In genomic region chr11:125110996-125111340, GRCh38 we compare ENCODE assay signal across 9 cellular contexts. TPM values are rescaled to one million over a fixed set of nuclear protein-coding genes. Genes with fewer than 3 reads are reported as not detected.
DNase-seq lines count a peak whose midpoint lies in the region; ATAC-seq and TF ChIP-seq lines count a peak whose summit lies in the region.
"Had no signal": no experiment of that assay in that cellular context is flagged by ENCODE, and none has a peak within 500 bp of the region (broad histone marks: within the 10 kb centered on the region; RNA-seq: fewer than 3 reads in every experiment).

No MANE protein-coding gene starts in this region.

- no peaks in the 10 kb centered on the region for H3K27me3 ChIP-seq in CD8-positive, alpha-beta T cell (ENCODE audit: insufficient read depth, low read length)
- H3K27me3 ChIP-seq in HAP-1 (ENCODE audit: low read depth), result no peaks in the 10 kb centered on the region
- H3K27me3 ChIP-seq in esophagus squamous epithelium, result no peaks in the 10 kb centered on the region
- no peaks in the 10 kb centered on the region for H3K27me3 ChIP-seq in trophoblast cell (ENCODE audit: insufficient read depth, low read length)

- no peaks in the 10 kb centered on the region for H3K27me3 Mint-ChIP-seq in CD8-positive, alpha-beta T cell (ENCODE audit: low read depth)
- peaks cover 5% of the 10 kb centered on the region for H3K27me3 Mint-ChIP-seq in T-helper 17 cell

- peak overlapping the region; percentile 99 for H3K4me3 Mint-ChIP-seq in CD8-positive, alpha-beta T cell
- peak overlapping the region; percentile 100 for H3K4me3 Mint-ChIP-seq in T-helper 17 cell

- peak overlapping the region; percentile 95 for H3K4me2 ChIP-seq in trophoblast cell (ENCODE audit: low read length)

- intact Hi-C loops in CD8-positive, alpha-beta T cell (cut with DNase I, micrococcal nuclease), result loop anchor here (1.0 to 10.0 kb wide), 18 partner anchors 157 to 1370 kb away; partner anchors contain the start of genes CCDC15 (in 2 of the 2), FAM118B (in 2 of the 2), RPUSD4 (in 2 of the 2) and STT3A (in 2 of the 2)
- intact Hi-C loops in esophagus squamous epithelium (cut with DNase I), result no loop called here

- peaks cover 8% of the 10 kb centered on the region for H3K36me3 Mint-ChIP-seq in CD8-positive, alpha-beta T cell
- peaks cover 6% of the 10 kb centered on the region for H3K36me3 Mint-ChIP-seq in T-helper 17 cell (ENCODE audit: low read depth)

- no peak for ATAC-seq in CD8-positive, alpha-beta T cell
- no peak for ATAC-seq in T-helper 17 cell

- H3K4me1 Mint-ChIP-seq in CD8-positive, alpha-beta T cell (ENCODE audit: low read depth), result peaks cover 20% of the 10 kb centered on the region
- H3K4me1 Mint-ChIP-seq in T-helper 17 cell, result peaks cover 10% of the 10 kb centered on the region

- H4K91ac ChIP-seq in trophoblast cell (ENCODE audit: low read depth, low read length), result no peak overlapping the region

- 0 to 1% methylated on average over 8 to 9 of the region's 9 CpGs for WGBS in esophagus squamous epithelium, 2 donors
- no CpG with 5 or more reads among the region's 9 CpGs for WGBS in trophoblast cell (ENCODE audit: extremely low coverage, insufficient coverage, insufficient read length)

- POLR2A ChIA-PET in CD8-positive, alpha-beta T cell (lab: Charles Lee), result interaction anchor here (0.6 to 3.2 kb wide), 6 partner anchors 19 to 1675 kb away, joined by 3 to 15 read pairs (median 4); partner anchors contain the start of gene CCDC15

- peaks cover 3% of the 10 kb centered on the region for H3K79me1 ChIP-seq in trophoblast cell (ENCODE audit: low read length)

- peak overlapping the region; percentile 85 for H4K8ac ChIP-seq in trophoblast cell (ENCODE audit: low read depth, low read length)

- H3K27ac Mint-ChIP-seq in CD8-positive, alpha-beta T cell, result peak overlapping the region; percentile 96
- peak overlapping the region; percentile 99 for H3K27ac Mint-ChIP-seq in T-helper 17 cell

- no peak for TF ChIP-seq POLR2A in esophagus squamous epithelium (IDR thresholded peaks at IDR 0.05)

- peak overlapping the region; percentile 40 for H3K14ac ChIP-seq in trophoblast cell (ENCODE audit: low read length)

- H3K27ac ChIP-seq in CD8-positive, alpha-beta T cell (ENCODE audit: low read depth, low read length), result peak overlapping the region; percentile 75
- peak overlapping the region; percentile 83 to 90 (median 88) for H3K27ac ChIP-seq in esophagus squamous epithelium
- no peak overlapping the region for H3K27ac ChIP-seq in trophoblast cell (ENCODE audit: low read depth, low read length)

- H2BK12ac ChIP-seq in trophoblast cell (ENCODE audit: low read length), result no peak overlapping the region

- DNase-seq in CD8-positive, alpha-beta T cell, result peak in 1 of 7 experiments; percentile 23
- DNase-seq in HAP-1 (ENCODE audit: low spot score in 2 of 2), result no peak
- DNase-seq in T-helper 17 cell, result no peak
- DNase-seq in esophagus squamous epithelium (lab: John Stamatoyannopoulos, UW), result no peak
- no peak for DNase-seq in trophoblast cell
- no peak for DNase-seq in KBM-7
- no peak for DNase-seq in stimulated activated naive CD4-positive, alpha-beta T cell treated with Interleukin-2 at 50 U/mL for 16 hours (lab: John Stamatoyannopoulos, UW)
- DNase-seq in effector CD4-positive, alpha-beta T cell, result no peak

- H3K4ac ChIP-seq in trophoblast cell (ENCODE audit: low read depth, low read length), result no peak overlapping the region

- CTCF ChIA-PET in CD8-positive, alpha-beta T cell (lab: Charles Lee), result interaction anchor here (0.7 to 3.3 kb wide), 6 partner anchors 13 to 235 kb away, joined by 3 to 14 read pairs (median 4); no protein-coding TSS in a partner anchor

- H3K4me1 ChIP-seq in CD8-positive, alpha-beta T cell (ENCODE audit: insufficient read depth, low read length), result peaks cover 15% of the 10 kb centered on the region
- H3K4me1 ChIP-seq in HAP-1 (peaks cover 9% of the 10 kb centered on the region), esophagus squamous epithelium (peaks cover 7 to 14% (median 9%) of the 10 kb centered on the region in 3 donors), trophoblast cell (ENCODE audit: control insufficient read depth in 1 of 2, insufficient read depth in 2 of 2, low read length in 2 of 2) (peaks cover 0 to 4% of the 10 kb centered on the region in 2 experiments)

- no peak for TF ChIP-seq CTCF in CD8-positive, alpha-beta T cell (IDR thresholded peaks at IDR 0.05)
- TF ChIP-seq CTCF in esophagus squamous epithelium (IDR thresholded peaks at IDR 0.05), result no peak

- H4K12ac ChIP-seq in trophoblast cell (ENCODE audit: low read depth, low read length), result peak overlapping the region; percentile 31

- peak overlapping the region; percentile 84 for H3K9ac ChIP-seq in trophoblast cell (ENCODE audit: low read length)

- peak overlapping the region; percentile 12 for H2AFZ ChIP-seq in trophoblast cell (ENCODE audit: insufficient read depth, low read length, poor library complexity)

- no peaks in the 10 kb centered on the region for H3K79me2 ChIP-seq in trophoblast cell (ENCODE audit: control insufficient read depth, insufficient read depth, low read length, poor library complexity)

- H2BK5ac ChIP-seq in trophoblast cell (ENCODE audit: low read depth, low read length, poor library complexity), result peak overlapping the region; percentile 54

- no peak overlapping the region for H2BK120ac ChIP-seq in trophoblast cell (ENCODE audit: insufficient read depth, low read length, poor library complexity)

- no peak overlapping the region for H2AK5ac ChIP-seq in trophoblast cell (ENCODE audit: low read length)

- in situ Hi-C loops in HAP-1 (cut with MboI; ENCODE audit: low sequenced_read_pairs), result no loop called here
- in situ Hi-C loops in KBM-7 (cut with MboI; ENCODE audit: low pct_unique_long_range_greater_than_20kb, low sequenced_read_pairs), result no loop called here

- peak overlapping the region; percentile 7 for H3K18ac ChIP-seq in trophoblast cell (ENCODE audit: low read length)

- no peaks in the 10 kb centered on the region for H3K9me3 ChIP-seq in CD8-positive, alpha-beta T cell (ENCODE audit: low read length)
- H3K9me3 ChIP-seq in HAP-1 (peaks cover 4% of the 10 kb centered on the region; the same call in 1 of the 2 replicates), T-helper 17 cell (ENCODE audit: control insufficient read depth, low read length, poor library complexity, severe bottlenecking) (no peaks in the 10 kb centered on the region), esophagus squamous epithelium (no peaks in the 10 kb centered on the region), trophoblast cell (ENCODE audit: insufficient read depth, low read depth, low read length) (peaks cover 2% of the 10 kb centered on the region)

- peaks cover 4% of the 10 kb centered on the region for H3K9me3 Mint-ChIP-seq in CD8-positive, alpha-beta T cell

- no peak overlapping the region for H3K23ac ChIP-seq in trophoblast cell (ENCODE audit: low read length)

- H3K36me3 ChIP-seq in CD8-positive, alpha-beta T cell (ENCODE audit: insufficient read depth, low read length), result no peaks in the 10 kb centered on the region
- H3K36me3 ChIP-seq in HAP-1 (replicated peaks), result peaks cover 7% of the 10 kb centered on the region; the same call in 1 of the 2 replicates
- H3K36me3 ChIP-seq in esophagus squamous epithelium, result no peaks in the 10 kb centered on the region
- no peaks in the 10 kb centered on the region for H3K36me3 ChIP-seq in trophoblast cell (ENCODE audit: control insufficient read depth in 1 of 2, insufficient read depth in 2 of 2, low read length in 2 of 2)

- peak overlapping the region; percentile 89 for H3K4me3 ChIP-seq in CD8-positive, alpha-beta T cell (ENCODE audit: low read depth, low read length)
- H3K4me3 ChIP-seq in HAP-1 (peak overlapping the region; percentile 73), esophagus squamous epithelium (peak overlapping the region; percentile 65 to 90 (median 77)), trophoblast cell (ENCODE audit: low read depth, low read length) (peak overlapping the region; percentile 76)

RNA-seq across cellular contexts. Expression of gene TMEM218, which starts 0.5 kb away (rescaled TPM):
- 1 to 10 TPM; 2.5 to 3.4 TPM for total RNA-seq in CD8-positive, alpha-beta T cell
- total RNA-seq in T-helper 17 cell, result 1 to 10 TPM; 7.0 to 9.9 TPM
- total RNA-seq in esophagus squamous epithelium, result 10 to 100 TPM in 3 of 4 donors, 1 to 10 TPM in 1; 7.5 to 17.3 (median 13.9) TPM
- polyA plus RNA-seq in trophoblast cell (2013), result 5.1 and 5.5 TPM in 2 replicates

RNA-seq across cellular contexts. Expression of gene SLC37A2, which starts 47.9 kb away (rescaled TPM):
- total RNA-seq in CD8-positive, alpha-beta T cell, result under 1 TPM in 1 of 2 experiments, not detected in 1; 0.16 TPM
- total RNA-seq in T-helper 17 cell (under 1 TPM; 0.52 to 0.90 TPM), esophagus squamous epithelium (10 to 100 TPM; 24.9 to 44.4 (median 29.4) TPM)
- polyA plus RNA-seq in trophoblast cell (2013), result 0.10 and 0.12 TPM in 2 replicates

RNA-seq across cellular contexts. Expression of gene PKNOX2, which starts 53.6 kb away (rescaled TPM):
- not detected for total RNA-seq in CD8-positive, alpha-beta T cell
- not detected for total RNA-seq in T-helper 17 cell
- 1 to 10 TPM in 2 of 4 donors, under 1 TPM in 1, not detected in 1; 0.40 to 5.9 (median 1.1) TPM for total RNA-seq in esophagus squamous epithelium
- polyA plus RNA-seq in trophoblast cell (2013), result 1.5 and 1.9 TPM in 2 replicates
- total RNA-seq: T-helper 2 cell treated with Interferon-gamma antibody and Interleukin-4, amounts not matched to agents 100 ng/mL and 5 ng/mL, for 36 hours had no signal

Comparison
In these comparisons a context has a peak if more than half of its experiments do, and no peak if none do; other contexts are left out.
1. RNA of gene SLC37A2, which starts 47.9 kb away (total RNA-seq): 24.9 to 44.4 TPM in esophagus squamous epithelium; 0.52 to 0.90 TPM in T-helper 17 cell and 0.16 TPM in CD8-positive, alpha-beta T cell; every median in the first group is over 10 times any median in the second.
2. Peak in every context shown above with its lines, with median percentiles within 50 percentile points of each other: H3K4me3 ChIP-seq.